In the genomic region with DNA sequence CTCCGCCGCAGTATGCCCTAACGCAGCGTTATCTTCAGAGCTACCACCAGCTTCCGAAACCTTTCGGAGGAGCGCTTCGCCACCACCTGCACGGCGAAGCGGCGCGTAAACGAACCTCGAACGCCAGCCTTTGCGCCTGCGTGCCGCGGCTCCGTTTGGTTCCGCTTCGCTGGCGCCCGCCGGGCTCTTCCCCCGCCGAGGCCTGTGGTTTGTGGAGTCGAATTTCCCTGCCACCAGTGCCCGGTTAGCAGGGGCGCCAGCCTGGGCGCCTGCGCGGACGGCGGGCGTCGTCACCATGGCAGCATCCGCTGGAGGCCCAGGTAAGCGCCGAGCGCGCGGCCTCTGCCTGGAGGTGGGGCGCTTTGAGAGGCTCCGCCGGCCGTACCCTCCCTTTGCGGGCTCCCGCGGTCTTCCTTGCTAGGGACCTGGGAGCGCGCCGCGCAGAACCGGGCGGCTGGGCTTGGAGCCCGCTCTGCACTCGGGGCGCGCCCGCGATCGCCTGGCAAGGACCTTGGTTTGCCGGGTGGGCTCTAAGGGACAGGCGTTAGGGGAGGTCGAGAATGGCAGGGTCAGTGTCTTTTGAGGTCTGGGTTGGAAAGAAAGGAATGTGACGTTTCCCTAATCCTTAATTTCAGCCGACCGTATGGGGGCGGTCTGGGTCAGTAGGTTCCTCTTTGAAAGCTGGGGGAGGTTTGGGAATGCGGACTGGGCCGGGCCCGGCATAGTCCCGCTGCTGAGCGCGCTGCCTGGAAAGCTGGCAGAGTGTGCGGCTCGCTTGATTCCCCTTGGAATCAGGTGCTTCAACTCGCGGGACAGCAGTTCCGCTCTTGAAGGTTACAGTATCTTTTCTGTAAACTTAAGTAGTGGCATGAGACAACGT, we compare ENCODE assay signal across 8 cellular contexts. TPM values are rescaled to one million over a fixed set of nuclear protein-coding genes. Genes with fewer than 3 reads are reported as not detected.
DNase-seq lines count a peak whose midpoint lies in the region; ATAC-seq and TF ChIP-seq lines count a peak whose summit lies in the region.

A gene with protein sequence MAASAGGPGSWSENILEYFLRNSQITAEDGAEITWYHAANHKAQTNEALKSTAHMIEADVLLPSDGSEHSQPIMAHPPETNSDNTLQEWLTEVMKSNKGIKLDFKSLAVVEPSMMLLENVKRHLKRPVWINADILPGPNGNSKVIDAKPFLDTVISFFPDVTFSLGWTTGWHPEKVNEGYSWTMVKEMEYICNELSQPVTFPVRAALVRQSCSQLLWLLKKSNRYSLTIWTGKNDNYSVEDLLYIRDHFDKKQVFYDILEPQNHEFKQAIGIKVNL (plus strand): TSS at position 272 of the 880 bp plus-strand sequence. CDS start 24 bp downstream, at position 296.

- H3K4me3 ChIP-seq in duodenal mucosa (ENCODE audit: low read depth in 1 of 2, low read length in 2 of 2) (peak within 1 kb of the TSS; percentile 83 to 89), lower leg skin (ENCODE audit: low read depth, poor library complexity, severe bottlenecking) (peak within 1 kb of the TSS; percentile 56)

- peak within 1 kb of the TSS; percentile 97 to 98 for H3K4me3 Mint-ChIP-seq in CD14-positive monocyte
- H3K4me3 Mint-ChIP-seq in activated CD4-positive, alpha-beta memory T cell treated with anti-CD3 and anti-CD28 coated beads, Interleukin-2, amount 10 ng/mL, durations not matched to agents 7 days and 5 days, result peak within 1 kb of the TSS; percentile 64

- peaks cover 0 to 4% of the 10 kb centered on the region in 2 donors for H3K9me3 ChIP-seq in duodenal mucosa (ENCODE audit: control insufficient read depth in 1 of 2, low read length in 2 of 2)

- H3K36me3 ChIP-seq in duodenal mucosa (ENCODE audit: control insufficient read depth in 1 of 2, insufficient read depth in 2 of 2, low read length in 2 of 2), result peaks cover 0 to 2% of the 10 kb centered on the region in 2 donors

- intact Hi-C loops in CD14-positive monocyte (cut with micrococcal nuclease) (loop anchor here in 1 of 2 donors (10.0 kb wide), 2 partner anchors 73 to 187 kb away; no protein-coding TSS in a partner anchor), lower leg skin (cut with DNase I; ENCODE audit: low total_unique reads) (no loop called here)

- H3K4me1 Mint-ChIP-seq in CD14-positive monocyte, result peaks cover 35% of the 10 kb centered on the region
- H3K4me1 Mint-ChIP-seq in activated CD4-positive, alpha-beta memory T cell treated with anti-CD3 and anti-CD28 coated beads, Interleukin-2, amount 10 ng/mL, durations not matched to agents 7 days and 5 days, result peaks cover 22% of the 10 kb centered on the region

- H3K27ac Mint-ChIP-seq in CD14-positive monocyte, result peak within 1 kb of the TSS; percentile 83 to 95 (median 90)
- no peak within 1 kb of the TSS for H3K27ac Mint-ChIP-seq in activated CD4-positive, alpha-beta memory T cell treated with anti-CD3 and anti-CD28 coated beads, Interleukin-2, amount 10 ng/mL, durations not matched to agents 7 days and 5 days

- TF ChIP-seq CTCF in CD14-positive monocyte (IDR thresholded peaks at IDR 0.05) (no peak), lower leg skin (IDR thresholded peaks at IDR 0.05) (no peak)

- CTCF ChIA-PET in activated CD4-positive, alpha-beta memory T cell treated with anti-CD3 and anti-CD28 coated beads, Interleukin-2, amount 10 ng/mL, durations not matched to agents 7 days and 5 days (lab: Charles Lee), result interaction anchor here (1.7 to 2.2 kb wide), 3 partner anchors 10 to 184 kb away, joined by 4 to 7 read pairs (median 5); no protein-coding TSS in a partner anchor

- peaks cover 0 to 7% of the 10 kb centered on the region in 2 donors for H3K4me1 ChIP-seq in duodenal mucosa (ENCODE audit: control insufficient read depth in 1 of 2, insufficient read depth in 2 of 2, low read length in 2 of 2)

- H3K36me3 Mint-ChIP-seq in CD14-positive monocyte, result peaks cover 5 to 20% of the 10 kb centered on the region in 2 donors
- peaks cover 6% of the 10 kb centered on the region for H3K36me3 Mint-ChIP-seq in activated CD4-positive, alpha-beta memory T cell treated with anti-CD3 and anti-CD28 coated beads, Interleukin-2, amount 10 ng/mL, durations not matched to agents 7 days and 5 days (ENCODE audit: low read depth)

- 1% methylated on average over 41 to 70 of the region's 83 CpGs for WGBS in lower leg skin, 2 donors

- peak within 1 kb of the TSS; percentile 63 to 80 for H3K9ac ChIP-seq in duodenal mucosa (ENCODE audit: low read depth in 1 of 2, low read length in 2 of 2)

- peak within 1 kb of the TSS; percentile 80 for H3K27ac ChIP-seq in duodenal mucosa (ENCODE audit: low read depth, low read length)

- POLR2A ChIA-PET in activated CD4-positive, alpha-beta memory T cell treated with anti-CD3 and anti-CD28 coated beads, Interleukin-2, amount 10 ng/mL, durations not matched to agents 7 days and 5 days (lab: Charles Lee), result interaction anchor here (0.9 to 1.0 kb wide), 3 partner anchors 47 to 181 kb away, joined by 3 read pairs; no protein-coding TSS in a partner anchor

- H3K9me3 Mint-ChIP-seq in CD14-positive monocyte, result peaks cover 0 to 8% (median 4%) of the 10 kb centered on the region in 7 donors
- no peaks in the 10 kb centered on the region for H3K9me3 Mint-ChIP-seq in activated CD4-positive, alpha-beta memory T cell treated with anti-CD3 and anti-CD28 coated beads, Interleukin-2, amount 10 ng/mL, durations not matched to agents 7 days and 5 days

- no peaks in the 10 kb centered on the region for H3K27me3 Mint-ChIP-seq in CD14-positive monocyte (ENCODE audit: low read depth in 3 of 3)
- peaks cover 30% of the 10 kb centered on the region for H3K27me3 Mint-ChIP-seq in activated CD4-positive, alpha-beta memory T cell treated with anti-CD3 and anti-CD28 coated beads, Interleukin-2, amount 10 ng/mL, durations not matched to agents 7 days and 5 days

- ATAC-seq in GM19438 (IDR thresholded peaks at IDR 0.05; ENCODE audit: low read depth, unreplicated experiment) (peak; percentile 87), HG03565 (IDR thresholded peaks at IDR 0.05; ENCODE audit: unreplicated experiment) (peak; percentile 64)

- DNase-seq in CD14-positive monocyte (ENCODE audit: low spot score) (peak; percentile 73), NCI-H748 (lab: John Stamatoyannopoulos, UW; ENCODE audit: unreplicated experiment) (peak; percentile 99), lower leg skin (ENCODE audit: low spot score in 2 of 2) (peak; percentile 63 to 93)
- peak; percentile 71 for DNase-seq in activated CD4-positive, alpha-beta memory T cell treated with anti-CD3 and anti-CD28 coated beads, Interleukin-2, amount 10 ng/mL, durations not matched to agents 7 days and 5 days
- DNase-seq in stimulated activated CD4-positive, alpha-beta T cell treated with anti-CD3 and anti-CD28 coated beads, Interleukin-4, amount 100 ng/mL, for 1 hour, result peak; percentile 77

- H3K27me3 ChIP-seq in duodenal mucosa (ENCODE audit: control insufficient read depth in 1 of 2, insufficient read depth in 2 of 2, low read length in 2 of 2), result no peaks in the 10 kb centered on the region

- no peak for TF ChIP-seq POLR2A in lower leg skin (IDR thresholded peaks at IDR 0.05)

RNA-seq across cellular contexts. Expression of the gene that starts here (rescaled TPM):
- 1 to 10 TPM; 3.2 to 4.5 TPM for polyA plus RNA-seq in CD14-positive monocyte
- under 1 TPM in 1 of 2 experiments, not detected in 1; 0.28 TPM for total RNA-seq in activated CD4-positive, alpha-beta memory T cell treated with anti-CD3 and anti-CD28 coated beads, Interleukin-2, amount 10 ng/mL, durations not matched to agents 7 days and 5 days
- total RNA-seq in lower leg skin, result 1 to 10 TPM in 2 of 4 donors, under 1 TPM in 2; 0.38 to 2.1 (median 1.3) TPM

Comparison
In these comparisons a context has a peak if more than half of its experiments do, and no peak if none do; other contexts are left out.
1. Peak in every context shown above with its lines: DNase-seq, ATAC-seq, H3K4me3 ChIP-seq and H3K27ac ChIP-seq.
2. Peak in DNase-seq in activated CD4-positive, alpha-beta memory T cell treated with anti-CD3 and anti-CD28 coated beads, Interleukin-2, amount 10 ng/mL, durations not matched to agents 7 days and 5 days; RNA of the gene not detected or under 1 TPM.